16 cellular contexts compared by ENCODE assay signal in genomic region chr10:119326167-119326566, GRCh38.
DNase-seq lines count a peak whose midpoint lies in the region; ATAC-seq and TF ChIP-seq lines count a peak whose summit lies in the region.
"Had no signal": no experiment of that assay in that cellular context is flagged by ENCODE, and none has a peak within 500 bp of the region (broad histone marks: within the 10 kb centered on the region; RNA-seq: fewer than 3 reads in every experiment).

No MANE protein-coding gene starts in this region.

- CTCF ChIA-PET in HEK293 (lab: Yijun Ruan, JAX) = interaction anchor here (0.6 kb wide), 1 partner anchor 474 kb away, joined by 3 read pairs; no protein-coding TSS in a partner anchor
- CTCF ChIA-PET in activated CD4-positive, alpha-beta T cell treated with anti-CD3 and anti-CD28 coated beads, Interleukin-2, amount 10 ng/mL, durations not matched to agents 7 days and 5 days (lab: Charles Lee) = interaction anchor here (0.5 to 1.0 kb wide), 2 partner anchors 10 to 105 kb away, joined by 3 read pairs; no protein-coding TSS in a partner anchor

- DNase-seq in ELF-1 (ENCODE audit: low read depth, low spot score) (peak; percentile 45), naive B cell (no peak), osteoblast (ENCODE audit: insufficient read length, low spot score, missing footprints) (peak; percentile 50)
- DNase-seq in activated CD4-positive, alpha-beta T cell treated with anti-CD3 and anti-CD28 coated beads, Interleukin-2, amount 10 ng/mL, durations not matched to agents 7 days and 5 days = no peak
- DNase-seq: ACHN; CD4-positive, CD25-positive, alpha-beta regulatory T cell; DMS53; GM23248; HFFc6 had no signal

- peaks cover 10 to 13% of the 10 kb centered on the region in 2 donors for H3K36me3 Mint-ChIP-seq in naive B cell
- no peaks in the 10 kb centered on the region for H3K36me3 Mint-ChIP-seq in activated CD4-positive, alpha-beta T cell treated with anti-CD3 and anti-CD28 coated beads, Interleukin-2, amount 10 ng/mL, durations not matched to agents 7 days and 5 days (ENCODE audit: low read depth)

- H3K27me3 Mint-ChIP-seq in naive B cell = no peaks in the 10 kb centered on the region
- no peaks in the 10 kb centered on the region for H3K27me3 Mint-ChIP-seq in activated CD4-positive, alpha-beta T cell treated with anti-CD3 and anti-CD28 coated beads, Interleukin-2, amount 10 ng/mL, durations not matched to agents 7 days and 5 days
- H3K27me3 Mint-ChIP-seq: CD4-positive, CD25-positive, alpha-beta regulatory T cell had no signal

- H3K4me2 ChIP-seq in osteoblast (ENCODE audit: insufficient read depth, low read length) = no peak overlapping the region
- H3K4me2 ChIP-seq: BLaER1 treated with 17β-estradiol and CSF1 and Interleukin-3, amounts not matched to agents 10 nM and 100 nM had no signal

- H3K9me3 ChIP-seq in HEK293 (ENCODE audit: control insufficient read depth, insufficient read depth, low read depth, low read length) = no peaks in the 10 kb centered on the region
- H3K9me3 ChIP-seq in osteoblast (ENCODE audit: low read depth, low read length) = no peaks in the 10 kb centered on the region
- H3K9me3 ChIP-seq: BLaER1 treated with 17β-estradiol and CSF1 and Interleukin-3, amounts not matched to agents 10 nM and 100 nM; HAP-1 had no signal

- H3K9me3 Mint-ChIP-seq in naive B cell = peaks cover 0 to 4% (median 2%) of the 10 kb centered on the region in 7 donors
- no peaks in the 10 kb centered on the region for H3K9me3 Mint-ChIP-seq in activated CD4-positive, alpha-beta T cell treated with anti-CD3 and anti-CD28 coated beads, Interleukin-2, amount 10 ng/mL, durations not matched to agents 7 days and 5 days
- H3K9me3 Mint-ChIP-seq: CD4-positive, CD25-positive, alpha-beta regulatory T cell; HFFc6 had no signal

- TF ChIP-seq CTCF in HEK293 (tag by site-specific recombination; IDR thresholded peaks at IDR 0.05) (no peak), osteoblast (IDR thresholded peaks at IDR 0.05; ENCODE audit: extremely low read depth, low read depth, low read length) (no peak)

- ATAC-seq in naive B cell (ENCODE audit: low read depth in 2 of 2) = no peak
- ATAC-seq in GM18498 (IDR thresholded peaks at IDR 0.05; ENCODE audit: unreplicated experiment) = no peak
- no peak for ATAC-seq in HG02798 (IDR thresholded peaks at IDR 0.05; ENCODE audit: poor library complexity, unreplicated experiment)
- ATAC-seq: GM12878 had no signal

- H3K4me1 Mint-ChIP-seq in naive B cell = peaks cover 52 to 69% (median 64%) of the 10 kb centered on the region in 3 donors
- peaks cover 3% of the 10 kb centered on the region for H3K4me1 Mint-ChIP-seq in activated CD4-positive, alpha-beta T cell treated with anti-CD3 and anti-CD28 coated beads, Interleukin-2, amount 10 ng/mL, durations not matched to agents 7 days and 5 days

- no peaks in the 10 kb centered on the region for H3K27me3 ChIP-seq in osteoblast (ENCODE audit: insufficient read depth, low read length)

- H3K4me3 ChIP-seq in HEK293 (ENCODE audit: low read depth, low read length) = no peak overlapping the region
- no peak overlapping the region for H3K4me3 ChIP-seq in osteoblast (ENCODE audit: insufficient read depth, low read length)
- H3K4me3 ChIP-seq: BLaER1 treated with 17β-estradiol and CSF1 and Interleukin-3, amounts not matched to agents 10 nM and 100 nM; GM12878; GM23248; HAP-1 had no signal

- peak overlapping the region in 4 of 6 donors; percentile 13 to 79 (median 56) for H3K27ac Mint-ChIP-seq in naive B cell
- no peak overlapping the region for H3K27ac Mint-ChIP-seq in activated CD4-positive, alpha-beta T cell treated with anti-CD3 and anti-CD28 coated beads, Interleukin-2, amount 10 ng/mL, durations not matched to agents 7 days and 5 days
- H3K27ac Mint-ChIP-seq: HFFc6 had no signal

- no peaks in the 10 kb centered on the region for H3K79me2 ChIP-seq in osteoblast (ENCODE audit: insufficient read depth, low read length)

- POLR2A ChIA-PET in HEK293 (lab: Yijun Ruan, JAX) = no interaction called here
- POLR2A ChIA-PET in activated CD4-positive, alpha-beta T cell treated with anti-CD3 and anti-CD28 coated beads, Interleukin-2, amount 10 ng/mL, durations not matched to agents 7 days and 5 days (lab: Charles Lee) = no interaction called here

- H2AFZ ChIP-seq in osteoblast (ENCODE audit: low read length) = no peak overlapping the region
- H2AFZ ChIP-seq: GM23248 had no signal

- peak overlapping the region in 1 of 8 donors; percentile 20 for H3K4me3 Mint-ChIP-seq in naive B cell
- no peak overlapping the region for H3K4me3 Mint-ChIP-seq in activated CD4-positive, alpha-beta T cell treated with anti-CD3 and anti-CD28 coated beads, Interleukin-2, amount 10 ng/mL, durations not matched to agents 7 days and 5 days
- H3K4me3 Mint-ChIP-seq: CD4-positive, CD25-positive, alpha-beta regulatory T cell; HFFc6 had no signal

- H4K20me1 ChIP-seq in osteoblast (ENCODE audit: insufficient read depth, low read length) = no peaks in the 10 kb centered on the region

- H3K4me1 ChIP-seq in HEK293 (ENCODE audit: control insufficient read depth, insufficient read depth, low read length) (no peaks in the 10 kb centered on the region; the same call in 1 of the 2 replicates), osteoblast (ENCODE audit: insufficient read depth, low read length) (no peaks in the 10 kb centered on the region)

- H3K27ac ChIP-seq in HEK293 (ENCODE audit: extremely low read depth, low read depth, low read length) (no peak overlapping the region), osteoblast (ENCODE audit: low read depth, low read length) (no peak overlapping the region)
- H3K27ac ChIP-seq: BLaER1 treated with 17β-estradiol and CSF1 and Interleukin-3, amounts not matched to agents 10 nM and 100 nM; GM23248; HL-60 had no signal

- H3K36me3 ChIP-seq in HEK293 (ENCODE audit: control insufficient read depth in 2 of 2, insufficient read depth in 1 of 2, low read length in 2 of 2) (no peaks in the 10 kb centered on the region), osteoblast (ENCODE audit: insufficient read depth, low read length) (no peaks in the 10 kb centered on the region)
- H3K36me3 ChIP-seq: BLaER1 treated with 17β-estradiol and CSF1 and Interleukin-3, amounts not matched to agents 10 nM and 100 nM; HAP-1 had no signal

TF ChIP-seq in HEK293, 187 proteins besides CTCF, POLR2A, EP300 and RAD21:
- TF ChIP-seq ZIC2 (tag by site-specific recombination; IDR thresholded peaks at IDR 0.05) (0 out of 2 replicates have a peak, but pooled peaks have one; percentile 30), ZNF704 (tag by site-specific recombination; IDR thresholded peaks at IDR 0.05) (no peak)

Comparison
In these comparisons a context has a peak if more than half of its experiments do, and no peak if none do; other contexts are left out.
1. DNase-seq: peak in ELF-1 (single experiment) and osteoblast (single experiment); none in naive B cell (single experiment) and activated CD4-positive, alpha-beta T cell treated with anti-CD3 and anti-CD28 coated beads, Interleukin-2, amount 10 ng/mL, durations not matched to agents 7 days and 5 days (single experiment).